16 cellular contexts compared by ENCODE assay signal in genomic region chr17:50697663-50698272, GRCh38. TPM values are rescaled to one million over a fixed set of nuclear protein-coding genes. Genes with fewer than 3 reads are reported as not detected.
A peak's percentile ranks its signal among the peaks of the same experiment; 100 is the strongest.
DNase-seq lines count a peak whose midpoint lies in the region; ATAC-seq and TF ChIP-seq lines count a peak whose summit lies in the region.
"Had no signal": no experiment of that assay in that cellular context is flagged by ENCODE, and none has a peak within 500 bp of the region (broad histone marks: within the 10 kb centered on the region; RNA-seq: fewer than 3 reads in every experiment).

No MANE protein-coding gene starts in this region.

- no peaks in the 10 kb centered on the region for H3K9me3 Mint-ChIP-seq in activated CD8-positive, alpha-beta memory T cell treated with anti-CD3 and anti-CD28 coated beads, Interleukin-2, amount 10 ng/mL, durations not matched to agents 7 days and 5 days (ENCODE audit: low read depth)
- H3K9me3 Mint-ChIP-seq in stimulated activated effector memory CD8-positive, alpha-beta T cell treated with anti-CD3 and anti-CD28 coated beads, Interleukin-12 subunit alpha, Interleukin-12 subunit beta, amount 100 ng/mL, for 72 hours: no peaks in the 10 kb centered on the region
- H3K9me3 Mint-ChIP-seq in activated T-helper 2 cell treated with anti-CD3 and anti-CD28 coated beads, Interferon-gamma antibody, Interleukin-2, Interleukin-4, amounts not matched to agents 10 μg/mL and 5 μg/mL and 100 μg/mL, durations not matched to agents 14 hours and 24 hours and 36 hours: no peaks in the 10 kb centered on the region

- BruUV-seq in Panc1 (replicated peaks; lab: Mats Ljungman, UMichigan): no TSS peak

- POLR2A ChIA-PET in Panc1 (lab: Charles Lee): no interaction called here

- no peaks in the 10 kb centered on the region for H3K27me3 Mint-ChIP-seq in activated CD8-positive, alpha-beta memory T cell treated with anti-CD3 and anti-CD28 coated beads, Interleukin-2, amount 10 ng/mL, durations not matched to agents 7 days and 5 days
- H3K27me3 Mint-ChIP-seq in activated T-helper 2 cell treated with anti-CD3 and anti-CD28 coated beads, Interferon-gamma antibody, Interleukin-2, Interleukin-4, amounts not matched to agents 10 μg/mL and 5 μg/mL and 100 μg/mL, durations not matched to agents 14 hours and 24 hours and 36 hours (ENCODE audit: low read depth): no peaks in the 10 kb centered on the region
- H3K27me3 Mint-ChIP-seq: activated naive CD8-positive, alpha-beta T cell had no signal

- no peak for DNase-seq in activated CD8-positive, alpha-beta memory T cell treated with anti-CD3 and anti-CD28 coated beads, Interleukin-2, amount 10 ng/mL, durations not matched to agents 7 days and 5 days
- DNase-seq in activated CD8-positive, alpha-beta memory T cell treated with anti-CD3 and anti-CD28 coated beads for 24 hours: no peak
- no peak for DNase-seq in Panc1 (ENCODE audit: low read depth, low spot score)
- no peak for DNase-seq in epithelial cell of proximal tubule (ENCODE audit: low read depth)
- DNase-seq in stimulated activated effector memory CD8-positive, alpha-beta T cell treated with anti-CD3 and anti-CD28 coated beads, Interleukin-12 subunit alpha, Interleukin-12 subunit beta, amount 100 ng/mL, for 72 hours (ENCODE audit: low spot score in 2 of 2): no peak
- no peak for DNase-seq in NCI-H146 treated with DMSO at 0.1 percent for 48 hours (lab: John Stamatoyannopoulos, UW; ENCODE audit: unreplicated experiment)
- DNase-seq in CD1c-positive myeloid dendritic cell (ENCODE audit: extremely low spot score): no peak
- no peak for DNase-seq in activated T-helper 2 cell treated with anti-CD3 and anti-CD28 coated beads, Interferon-gamma antibody, Interleukin-2, Interleukin-4, amounts not matched to agents 10 μg/mL and 5 μg/mL and 100 μg/mL, durations not matched to agents 14 hours and 24 hours and 36 hours (ENCODE audit: low spot score)
- DNase-seq: central memory CD4-positive, alpha-beta T cell; DMS 273 treated with DMSO at 0.1 percent for 48 hours; hypothalamus; lower lobe of right lung; NCI-H524; T1000 had no signal

- H3K27me3 ChIP-seq in Panc1 (ENCODE audit: control insufficient read depth, insufficient read depth, low read length): no peaks in the 10 kb centered on the region

- peaks cover 48% of the 10 kb centered on the region for H3K36me3 ChIP-seq in Panc1 (ENCODE audit: control insufficient read depth, insufficient read depth, low read length)

- TF ChIP-seq CTCF in Panc1 (IDR thresholded peaks at IDR 0.05) (peak; percentile 33), epithelial cell of proximal tubule (conservative IDR thresholded peaks at IDR 0.05; ENCODE audit: low read depth, low read length) (peak; percentile 43)

- peaks cover 47% of the 10 kb centered on the region for H3K36me3 Mint-ChIP-seq in activated CD8-positive, alpha-beta memory T cell treated with anti-CD3 and anti-CD28 coated beads, Interleukin-2, amount 10 ng/mL, durations not matched to agents 7 days and 5 days
- H3K36me3 Mint-ChIP-seq in stimulated activated effector memory CD8-positive, alpha-beta T cell treated with anti-CD3 and anti-CD28 coated beads, Interleukin-12 subunit alpha, Interleukin-12 subunit beta, amount 100 ng/mL, for 72 hours: peaks cover 97% of the 10 kb centered on the region
- peaks cover 76% of the 10 kb centered on the region for H3K36me3 Mint-ChIP-seq in activated T-helper 2 cell treated with anti-CD3 and anti-CD28 coated beads, Interferon-gamma antibody, Interleukin-2, Interleukin-4, amounts not matched to agents 10 μg/mL and 5 μg/mL and 100 μg/mL, durations not matched to agents 14 hours and 24 hours and 36 hours (ENCODE audit: low read depth)

- in situ Hi-C loops in Panc1 (cut with HindIII; ENCODE audit: low pct_unique_long_range_greater_than_20kb, low sequenced_read_pairs): no loop called here

- peaks cover 25% of the 10 kb centered on the region for H3K4me1 Mint-ChIP-seq in activated CD8-positive, alpha-beta memory T cell treated with anti-CD3 and anti-CD28 coated beads, Interleukin-2, amount 10 ng/mL, durations not matched to agents 7 days and 5 days
- H3K4me1 Mint-ChIP-seq in stimulated activated effector memory CD8-positive, alpha-beta T cell treated with anti-CD3 and anti-CD28 coated beads, Interleukin-12 subunit alpha, Interleukin-12 subunit beta, amount 100 ng/mL, for 72 hours: peaks cover 12% of the 10 kb centered on the region
- H3K4me1 Mint-ChIP-seq in activated T-helper 2 cell treated with anti-CD3 and anti-CD28 coated beads, Interferon-gamma antibody, Interleukin-2, Interleukin-4, amounts not matched to agents 10 μg/mL and 5 μg/mL and 100 μg/mL, durations not matched to agents 14 hours and 24 hours and 36 hours (ENCODE audit: low read depth): peaks cover 11% of the 10 kb centered on the region

- H3K9me3 ChIP-seq in Panc1 (ENCODE audit: control insufficient read depth, insufficient read depth, low read depth, low read length): no peaks in the 10 kb centered on the region
- H3K9me3 ChIP-seq: lower lobe of right lung had no signal

- H3K27ac ChIP-seq in Panc1 (ENCODE audit: low read length): no peak overlapping the region
- H3K27ac ChIP-seq: lower lobe of right lung had no signal

- H3K4me1 ChIP-seq in Panc1 (ENCODE audit: control insufficient read depth, insufficient read depth, low read length): peaks cover 26% of the 10 kb centered on the region

- no peak overlapping the region for H3K4me3 ChIP-seq in Panc1 (ENCODE audit: low read depth in 2 of 2, low read length in 2 of 2)
- H3K4me3 ChIP-seq in epithelial cell of proximal tubule (ENCODE audit: low read depth, low read length): no peak overlapping the region
- H3K4me3 ChIP-seq: lower lobe of right lung, skin epidermis had no signal

- CTCF ChIA-PET in activated CD8-positive, alpha-beta memory T cell treated with anti-CD3 and anti-CD28 coated beads, Interleukin-2, amount 10 ng/mL, durations not matched to agents 7 days and 5 days (lab: Charles Lee): interaction anchor here (0.8 to 1.7 kb wide), 6 partner anchors 13 to 235 kb away, joined by 3 to 5 read pairs (median 3); no protein-coding TSS in a partner anchor
- CTCF ChIA-PET in Panc1 (lab: Charles Lee): interaction anchor here (1.5 kb wide), 1 partner anchor 67 kb away, joined by 3 read pairs; no protein-coding TSS in a partner anchor

- H3K27ac Mint-ChIP-seq in activated CD8-positive, alpha-beta memory T cell treated with anti-CD3 and anti-CD28 coated beads, Interleukin-2, amount 10 ng/mL, durations not matched to agents 7 days and 5 days: peak overlapping the region; percentile 56
- peak overlapping the region; percentile 46 for H3K27ac Mint-ChIP-seq in stimulated activated effector memory CD8-positive, alpha-beta T cell treated with anti-CD3 and anti-CD28 coated beads, Interleukin-12 subunit alpha, Interleukin-12 subunit beta, amount 100 ng/mL, for 72 hours
- H3K27ac Mint-ChIP-seq in activated T-helper 2 cell treated with anti-CD3 and anti-CD28 coated beads, Interferon-gamma antibody, Interleukin-2, Interleukin-4, amounts not matched to agents 10 μg/mL and 5 μg/mL and 100 μg/mL, durations not matched to agents 14 hours and 24 hours and 36 hours: no peak overlapping the region

- intact Hi-C loops in Panc1 (cut with micrococcal nuclease; ENCODE audit: unreplicated experiment): no loop called here
- intact Hi-C loops in activated T-helper 2 cell treated with anti-CD3 and anti-CD28 coated beads, Interferon-gamma antibody, Interleukin-2, Interleukin-4, amounts not matched to agents 10 μg/mL and 5 μg/mL and 100 μg/mL, durations not matched to agents 14 hours and 24 hours and 36 hours (cut with micrococcal nuclease): loop anchor here (5.0 kb wide), 1 partner anchor 65 kb away; the partner anchor contains the start of gene ABCC3

- peak; percentile 30 for ATAC-seq in activated CD8-positive, alpha-beta memory T cell treated with anti-CD3 and anti-CD28 coated beads, Interleukin-2, amount 10 ng/mL, durations not matched to agents 7 days and 5 days
- ATAC-seq in Panc1: no peak
- no peak for ATAC-seq in stimulated activated effector memory CD8-positive, alpha-beta T cell treated with anti-CD3 and anti-CD28 coated beads, Interleukin-12 subunit alpha, Interleukin-12 subunit beta, amount 100 ng/mL, for 72 hours
- ATAC-seq: lower lobe of right lung had no signal

- no peak overlapping the region for H3K4me3 Mint-ChIP-seq in activated CD8-positive, alpha-beta memory T cell treated with anti-CD3 and anti-CD28 coated beads, Interleukin-2, amount 10 ng/mL, durations not matched to agents 7 days and 5 days
- no peak overlapping the region for H3K4me3 Mint-ChIP-seq in stimulated activated effector memory CD8-positive, alpha-beta T cell treated with anti-CD3 and anti-CD28 coated beads, Interleukin-12 subunit alpha, Interleukin-12 subunit beta, amount 100 ng/mL, for 72 hours
- no peak overlapping the region for H3K4me3 Mint-ChIP-seq in activated T-helper 2 cell treated with anti-CD3 and anti-CD28 coated beads, Interferon-gamma antibody, Interleukin-2, Interleukin-4, amounts not matched to agents 10 μg/mL and 5 μg/mL and 100 μg/mL, durations not matched to agents 14 hours and 24 hours and 36 hours (ENCODE audit: low read depth)
- H3K4me3 Mint-ChIP-seq: activated naive CD8-positive, alpha-beta T cell had no signal

RNA-seq across cellular contexts. Expression of gene ANKRD40, which starts 9.9 kb away (rescaled TPM):
- 10 to 100 TPM; 30.5 to 39.3 TPM for total RNA-seq in activated CD8-positive, alpha-beta memory T cell treated with anti-CD3 and anti-CD28 coated beads, Interleukin-2, amount 10 ng/mL, durations not matched to agents 7 days and 5 days
- total RNA-seq in Panc1 (2021; ENCODE audit: unreplicated experiment) (57.2 TPM), epithelial cell of proximal tubule (27.3 and 42.2 TPM in 2 replicates)
- polyA plus RNA-seq in Panc1 (2012; ENCODE audit: insufficient read length): 28.2 TPM
- total RNA-seq in activated T-helper 2 cell treated with anti-CD3 and anti-CD28 coated beads, Interferon-gamma antibody, Interleukin-2, Interleukin-4, amounts not matched to agents 10 μg/mL and 5 μg/mL and 100 μg/mL, durations not matched to agents 14 hours and 24 hours and 36 hours: 37.8 and 39.4 TPM in 2 replicates

RNA-seq across cellular contexts. Expression of gene LUC7L3, which starts 21.6 kb away (rescaled TPM):
- 100 to 1,000 TPM; 147 to 193 TPM for total RNA-seq in activated CD8-positive, alpha-beta memory T cell treated with anti-CD3 and anti-CD28 coated beads, Interleukin-2, amount 10 ng/mL, durations not matched to agents 7 days and 5 days
- total RNA-seq in Panc1 (2021; ENCODE audit: unreplicated experiment): 136 TPM
- 97.6 TPM for polyA plus RNA-seq in Panc1 (2012; ENCODE audit: insufficient read length)
- total RNA-seq in epithelial cell of proximal tubule: 25.8 and 54.1 TPM in 2 replicates
- 115 and 134 TPM in 2 replicates for total RNA-seq in activated T-helper 2 cell treated with anti-CD3 and anti-CD28 coated beads, Interferon-gamma antibody, Interleukin-2, Interleukin-4, amounts not matched to agents 10 μg/mL and 5 μg/mL and 100 μg/mL, durations not matched to agents 14 hours and 24 hours and 36 hours
